12 cellular contexts compared by ENCODE assay signal in the genomic region with DNA sequence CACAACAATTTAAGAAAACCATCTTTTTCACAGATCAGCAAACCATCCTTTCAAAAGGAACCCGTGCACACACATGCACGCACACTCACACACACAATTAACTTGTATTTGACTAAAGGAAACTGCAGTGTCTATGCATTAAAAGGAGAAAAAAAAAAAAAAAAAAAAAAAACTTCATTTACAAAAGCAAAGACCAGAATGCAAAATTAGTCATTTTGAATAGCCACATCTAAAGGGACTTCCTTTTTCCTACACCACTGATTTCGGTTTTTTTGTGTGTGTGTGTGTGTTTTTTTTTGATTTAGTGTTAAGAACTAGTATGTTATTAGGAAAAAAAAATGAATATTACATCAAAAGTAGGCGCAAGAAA. TPM values are rescaled to one million over a fixed set of nuclear protein-coding genes. Genes with fewer than 3 reads are reported as not detected.
DNase-seq lines count a peak whose midpoint lies in the region; ATAC-seq and TF ChIP-seq lines count a peak whose summit lies in the region.
"Had no signal": no experiment of that assay in that cellular context is flagged by ENCODE, and none has a peak within 500 bp of the region (broad histone marks: within the 10 kb centered on the region; RNA-seq: fewer than 3 reads in every experiment).

No MANE protein-coding gene starts in this region.

- ATAC-seq in heart right ventricle (no peak), Right ventricle myocardium superior (ENCODE audit: poor library complexity) (no peak), memory B cell (ENCODE audit: low read depth) (peak; percentile 39)
- no peak for ATAC-seq in activated T-cell treated with anti-CD3 and anti-CD28 coated beads, Interleukin-2, amount 50 U/mL, for 4 hours

- 56 to 60% methylated on average over 4 of the region's 4 CpGs for WGBS in heart right ventricle, 2 donors
- whole genome bisulfite sequencing in transverse colon (ENCODE audit: low coverage in 1 of 2), 2 donors = 61 to 74% methylated on average over 4 of the region's 4 CpGs

- no peak overlapping the region for H3K27ac Mint-ChIP-seq in memory B cell
- H3K27ac Mint-ChIP-seq: activated CD4-positive, alpha-beta memory T cell treated with anti-CD3 and anti-CD28 coated beads, Interleukin-2, amount 10 ng/mL, durations not matched to agents 7 days and 5 days; nephron progenitor cell; stimulated activated naive CD8-positive, alpha-beta T cell treated with anti-CD3 and anti-CD28 coated beads, Interleukin-15, Interleukin-2, amounts not matched to agents 100 ng/mL and 50 ng/mL, for 24 hours had no signal

- H3K4me3 ChIP-seq in heart right ventricle (peak overlapping the region in 2 of 10 donors; percentile 16 to 35), adipocyte (ENCODE audit: low read length) (peak overlapping the region; percentile 60), transverse colon (no peak overlapping the region)

- no peaks in the 10 kb centered on the region for H3K9me3 Mint-ChIP-seq in memory B cell
- H3K9me3 Mint-ChIP-seq in activated T-cell treated with anti-CD3 and anti-CD28 coated beads, Interleukin-2, amount 50 U/mL, for 4 hours = no peaks in the 10 kb centered on the region
- H3K9me3 Mint-ChIP-seq: activated CD4-positive, alpha-beta memory T cell treated with anti-CD3 and anti-CD28 coated beads, Interleukin-2, amount 10 ng/mL, durations not matched to agents 7 days and 5 days; nephron progenitor cell; stimulated activated naive CD8-positive, alpha-beta T cell treated with anti-CD3 and anti-CD28 coated beads, Interleukin-15, Interleukin-2, amounts not matched to agents 100 ng/mL and 50 ng/mL, for 24 hours had no signal

- H3K36me3 Mint-ChIP-seq in memory B cell = peaks cover 15% of the 10 kb centered on the region
- H3K36me3 Mint-ChIP-seq in activated T-cell treated with anti-CD3 and anti-CD28 coated beads, Interleukin-2, amount 50 U/mL, for 4 hours (ENCODE audit: insufficient read depth) = peaks cover 12% of the 10 kb centered on the region

- intact Hi-C loops in heart right ventricle (cut with DNase I) = loop anchor here in 1 of 10 donors (5.0 kb wide), 1 partner anchor 33 kb away; no protein-coding TSS in a partner anchor
- intact Hi-C loops in Right ventricle myocardium superior (cut with DNase I) = no loop called here
- intact Hi-C loops in transverse colon (cut with DNase I; ENCODE audit: low total_unique reads) = no loop called here

- in situ Hi-C loops in transverse colon (cut with MboI; ENCODE audit: low pct_ligation_motif_present in 1 of 4, low pct_unique_long_range_greater_than_20kb in 1 of 4, low sequenced_read_pairs in 3 of 4) (no loop called here), KBM-7 (cut with MboI; ENCODE audit: low pct_unique_long_range_greater_than_20kb, low sequenced_read_pairs) (no loop called here)

- H3K27me3 Mint-ChIP-seq in memory B cell = no peaks in the 10 kb centered on the region
- H3K27me3 Mint-ChIP-seq in activated T-cell treated with anti-CD3 and anti-CD28 coated beads, Interleukin-2, amount 50 U/mL, for 4 hours (ENCODE audit: low read depth) = no peaks in the 10 kb centered on the region
- H3K27me3 Mint-ChIP-seq: activated CD4-positive, alpha-beta memory T cell treated with anti-CD3 and anti-CD28 coated beads, Interleukin-2, amount 10 ng/mL, durations not matched to agents 7 days and 5 days; stimulated activated naive CD8-positive, alpha-beta T cell treated with anti-CD3 and anti-CD28 coated beads, Interleukin-15, Interleukin-2, amounts not matched to agents 100 ng/mL and 50 ng/mL, for 24 hours had no signal

- TF ChIP-seq EP300 in transverse colon (IDR thresholded peaks at IDR 0.05; ENCODE audit: low read depth) = no peak

- H3K4me1 Mint-ChIP-seq in memory B cell = peaks cover 43% of the 10 kb centered on the region
- H3K4me1 Mint-ChIP-seq in activated T-cell treated with anti-CD3 and anti-CD28 coated beads, Interleukin-2, amount 50 U/mL, for 4 hours (ENCODE audit: low read depth) = peaks cover 32% of the 10 kb centered on the region

- no peak overlapping the region for H3K4me3 Mint-ChIP-seq in memory B cell
- no peak overlapping the region for H3K4me3 Mint-ChIP-seq in activated T-cell treated with anti-CD3 and anti-CD28 coated beads, Interleukin-2, amount 50 U/mL, for 4 hours
- H3K4me3 Mint-ChIP-seq: activated CD4-positive, alpha-beta memory T cell treated with anti-CD3 and anti-CD28 coated beads, Interleukin-2, amount 10 ng/mL, durations not matched to agents 7 days and 5 days; nephron progenitor cell; stimulated activated naive CD8-positive, alpha-beta T cell treated with anti-CD3 and anti-CD28 coated beads, Interleukin-15, Interleukin-2, amounts not matched to agents 100 ng/mL and 50 ng/mL, for 24 hours had no signal

- H3K36me3 ChIP-seq in heart right ventricle = peaks cover 0 to 24% (median 0%) of the 10 kb centered on the region in 9 donors
- peaks cover 7% of the 10 kb centered on the region for H3K36me3 ChIP-seq in adipocyte (ENCODE audit: control insufficient read depth, insufficient read depth, low read length, severe bottlenecking)
- H3K36me3 ChIP-seq in transverse colon = no peaks in the 10 kb centered on the region

- H3K27ac ChIP-seq in heart right ventricle (peak overlapping the region; percentile 37 to 99 (median 98)), transverse colon (peak overlapping the region; percentile 99 to 100 (median 100))

- no peaks in the 10 kb centered on the region for H3K27me3 ChIP-seq in heart right ventricle
- no peaks in the 10 kb centered on the region for H3K27me3 ChIP-seq in adipocyte (replicated peaks; ENCODE audit: control insufficient read depth, insufficient read depth, low read length)
- no peaks in the 10 kb centered on the region for H3K27me3 ChIP-seq in transverse colon

- DNase-seq in heart right ventricle (no peak), Right ventricle myocardium superior (no peak), adipocyte (ENCODE audit: low read depth) (no peak), memory B cell (ENCODE audit: low spot score in 2 of 2) (no peak), transverse colon (no peak), DMS53 (lab: John Stamatoyannopoulos, UW) (no peak), KBM-7 (no peak)
- no peak for DNase-seq in activated T-cell treated with anti-CD3 and anti-CD28 coated beads, Interleukin-2, amount 50 U/mL, for 4 hours
- DNase-seq: activated CD4-positive, alpha-beta memory T cell treated with anti-CD3 and anti-CD28 coated beads, Interleukin-2, amount 10 ng/mL, durations not matched to agents 7 days and 5 days; effector CD4-positive, alpha-beta T cell; nephron progenitor cell had no signal

- no peak for TF ChIP-seq POLR2A in transverse colon (IDR thresholded peaks at IDR 0.05)

- peaks cover 31 to 85% (median 80%) of the 10 kb centered on the region in 9 donors for H3K4me1 ChIP-seq in heart right ventricle
- H3K4me1 ChIP-seq in adipocyte (ENCODE audit: control insufficient read depth, insufficient read depth, low read length) = peaks cover 76% of the 10 kb centered on the region
- H3K4me1 ChIP-seq in transverse colon = peaks cover 70 to 82% (median 74%) of the 10 kb centered on the region in 4 donors

- TF ChIP-seq CTCF in heart right ventricle (IDR thresholded peaks at IDR 0.05) (no peak), transverse colon (IDR thresholded peaks at IDR 0.05) (no peak)

- H3K9ac ChIP-seq in adipocyte (ENCODE audit: low read length) = peak overlapping the region; percentile 90

- H3K9me3 ChIP-seq in heart right ventricle (no peaks in the 10 kb centered on the region), adipocyte (ENCODE audit: control insufficient read depth, low read length) (no peaks in the 10 kb centered on the region), transverse colon (no peaks in the 10 kb centered on the region)

RNA-seq across cellular contexts. Expression of gene ZMYND8, which starts 6.3 kb away (rescaled TPM):
- total RNA-seq in heart right ventricle (10 to 100 TPM; 22.0 to 39.0 (median 29.0) TPM), Right ventricle myocardium superior (37.7 TPM), transverse colon (10 to 100 TPM; 41.6 to 79.4 (median 60.7) TPM)
- polyA plus RNA-seq in heart right ventricle = 10 to 100 TPM in 1 of 2 donors, 1 to 10 TPM in 1; 6.4 to 22.5 TPM
- 10 to 100 TPM; 15.6 to 18.7 (median 17.5) TPM for total RNA-seq in activated T-cell treated with anti-CD3 and anti-CD28 coated beads, Interleukin-2, amount 50 U/mL, for 4 hours
